In the genomic region with DNA sequence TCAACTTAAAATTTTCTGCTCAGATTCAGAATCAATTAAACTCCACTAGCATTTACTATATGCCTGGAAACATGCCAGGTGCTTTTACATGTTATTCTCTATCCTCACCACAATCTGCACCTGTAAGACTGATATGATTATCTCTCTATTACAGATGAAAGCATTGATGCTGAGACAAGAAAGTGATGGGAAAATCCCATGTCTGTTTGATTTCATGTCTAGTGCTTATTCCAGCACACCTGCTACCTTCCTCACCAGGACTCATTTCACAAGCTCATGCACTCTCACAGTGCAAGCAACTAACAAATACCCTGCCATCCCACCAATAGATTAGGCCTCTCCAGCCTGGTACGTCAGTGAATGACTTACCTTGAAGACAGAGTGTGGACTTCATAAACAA, we compare ENCODE assay signal across 11 cellular contexts. TPM values are rescaled to one million over a fixed set of nuclear protein-coding genes. Genes with fewer than 3 reads are reported as not detected.
A peak's percentile ranks its signal among the peaks of the same experiment; 100 is the strongest.
DNase-seq lines count a peak whose midpoint lies in the region; ATAC-seq and TF ChIP-seq lines count a peak whose summit lies in the region.
"Had no signal": no experiment of that assay in that cellular context is flagged by ENCODE, and none has a peak within 500 bp of the region (broad histone marks: within the 10 kb centered on the region; RNA-seq: fewer than 3 reads in every experiment).

No MANE protein-coding gene starts in this region.

- peak overlapping the region; percentile 18 for H3K27ac Mint-ChIP-seq in activated naive CD8-positive, alpha-beta T cell treated with anti-CD3 and anti-CD28 coated beads, Interleukin-2, amount 10 ng/mL, durations not matched to agents 7 days and 5 days
- H3K27ac Mint-ChIP-seq in endodermal cell: no peak overlapping the region

- no peak for DNase-seq in activated naive CD8-positive, alpha-beta T cell treated with anti-CD3 and anti-CD28 coated beads, Interleukin-2, amount 10 ng/mL, durations not matched to agents 7 days and 5 days
- no peak for DNase-seq in MV-4-11 (lab: John Stamatoyannopoulos, UW)
- DNase-seq in endodermal cell: no peak
- no peak for DNase-seq in hepatocyte (ENCODE audit: low spot score)
- DNase-seq: NCI-H2081 treated with DMSO at 0.1 percent for 48 hours, psoas muscle, tibial artery had no signal

- POLR2A ChIA-PET in activated naive CD8-positive, alpha-beta T cell treated with anti-CD3 and anti-CD28 coated beads, Interleukin-2, amount 10 ng/mL, durations not matched to agents 7 days and 5 days (lab: Charles Lee): no interaction called here

- H3K36me3 Mint-ChIP-seq in activated naive CD8-positive, alpha-beta T cell treated with anti-CD3 and anti-CD28 coated beads, Interleukin-2, amount 10 ng/mL, durations not matched to agents 7 days and 5 days: peaks cover 21% of the 10 kb centered on the region
- no peaks in the 10 kb centered on the region for H3K36me3 Mint-ChIP-seq in endodermal cell (ENCODE audit: low read depth)

- H3K9ac ChIP-seq in endodermal cell (ENCODE audit: extremely low read depth, low read length, poor library complexity, severe bottlenecking): no peak overlapping the region

- ATAC-seq in GM18505 (IDR thresholded peaks at IDR 0.05; ENCODE audit: unreplicated experiment): peak; percentile 51
- ATAC-seq in GM21515 (IDR thresholded peaks at IDR 0.05; ENCODE audit: unreplicated experiment): peak; percentile 56
- peak; percentile 48 for ATAC-seq in HG03575 (IDR thresholded peaks at IDR 0.05; ENCODE audit: extremely low read depth, insufficient number of reproducible peaks, low FRiP score, unreplicated experiment)
- peak; percentile 26 for ATAC-seq in activated naive CD8-positive, alpha-beta T cell treated with anti-CD3 and anti-CD28 coated beads, Interleukin-2, amount 10 ng/mL, durations not matched to agents 7 days and 5 days (ENCODE audit: low read depth)
- no peak for ATAC-seq in esophagus mucosa
- ATAC-seq: psoas muscle had no signal

- H2AFZ ChIP-seq in hepatocyte: no peak overlapping the region

- H3K4me1 Mint-ChIP-seq in activated naive CD8-positive, alpha-beta T cell treated with anti-CD3 and anti-CD28 coated beads, Interleukin-2, amount 10 ng/mL, durations not matched to agents 7 days and 5 days: peaks cover 32% of the 10 kb centered on the region
- H3K4me1 Mint-ChIP-seq in endodermal cell: peaks cover 9% of the 10 kb centered on the region

- no peak overlapping the region for H3K4me2 ChIP-seq in hepatocyte

- no peaks in the 10 kb centered on the region for H3K79me2 ChIP-seq in hepatocyte

- TF ChIP-seq CTCF in endodermal cell (conservative IDR thresholded peaks at IDR 0.05): no peak
- no peak for TF ChIP-seq CTCF in hepatocyte (IDR thresholded peaks at IDR 0.05; ENCODE audit: poor library complexity)

- WGBS in endodermal cell (ENCODE audit: insufficient coverage in 1 of 2, insufficient read length in 1 of 2), 2 experiments: 87 to 94% methylated on average over 1 of the region's 1 CpG
- WGBS in hepatocyte (ENCODE audit: low lambda C conversion rate, missing lambda C conversion rate): 95% methylated on average over 1 of the region's 1 CpG

- no peak overlapping the region for H3K27ac ChIP-seq in endodermal cell (ENCODE audit: low read depth, low read length)
- H3K27ac ChIP-seq in hepatocyte: no peak overlapping the region
- H3K27ac ChIP-seq: psoas muscle, tibial artery had no signal

- H3K9me2 ChIP-seq in hepatocyte (replicated peaks; ENCODE audit: insufficient read depth): no peaks in the 10 kb centered on the region

- H4K20me1 ChIP-seq in hepatocyte (ENCODE audit: insufficient read depth, poor library complexity, severe bottlenecking): no peaks in the 10 kb centered on the region

- H3K4me1 ChIP-seq in endodermal cell (ENCODE audit: control insufficient read depth, insufficient read depth, low read length) (no peaks in the 10 kb centered on the region), hepatocyte (ENCODE audit: insufficient read depth) (no peaks in the 10 kb centered on the region)

- H3K9me3 ChIP-seq in endodermal cell (ENCODE audit: control insufficient read depth, low read length) (no peaks in the 10 kb centered on the region), hepatocyte (ENCODE audit: low read depth) (no peaks in the 10 kb centered on the region)
- H3K9me3 ChIP-seq: psoas muscle, tibial artery had no signal

- H3K4me3 ChIP-seq in endodermal cell (ENCODE audit: low read length) (no peak overlapping the region), hepatocyte (no peak overlapping the region)
- H3K4me3 ChIP-seq: psoas muscle, tibial artery had no signal

- H3K36me3 ChIP-seq in endodermal cell (ENCODE audit: control insufficient read depth, insufficient read depth, low read length) (no peaks in the 10 kb centered on the region), hepatocyte (replicated peaks; ENCODE audit: insufficient read depth, low read depth) (no peaks in the 10 kb centered on the region)
- H3K36me3 ChIP-seq: tibial artery had no signal

- no peaks in the 10 kb centered on the region for H3K27me3 Mint-ChIP-seq in activated naive CD8-positive, alpha-beta T cell treated with anti-CD3 and anti-CD28 coated beads, Interleukin-2, amount 10 ng/mL, durations not matched to agents 7 days and 5 days
- peaks cover 16% of the 10 kb centered on the region for H3K27me3 Mint-ChIP-seq in endodermal cell (ENCODE audit: insufficient read depth)

- no peak overlapping the region for H3K4me3 Mint-ChIP-seq in activated naive CD8-positive, alpha-beta T cell treated with anti-CD3 and anti-CD28 coated beads, Interleukin-2, amount 10 ng/mL, durations not matched to agents 7 days and 5 days
- H3K4me3 Mint-ChIP-seq in endodermal cell: no peak overlapping the region

- no peak for TF ChIP-seq POLR2A in GM18505 (IDR thresholded peaks at IDR 0.05; ENCODE audit: borderline replicate concordance, extremely low read depth, insufficient read depth, insufficient read length)

- peaks cover 9% of the 10 kb centered on the region for H3K27me3 ChIP-seq in endodermal cell (ENCODE audit: control insufficient read depth, insufficient read depth, low read length, poor library complexity, severe bottlenecking)
- H3K27me3 ChIP-seq in hepatocyte: no peaks in the 10 kb centered on the region
- H3K27me3 ChIP-seq: tibial artery had no signal

- peaks cover 3% of the 10 kb centered on the region for H3K9me3 Mint-ChIP-seq in activated naive CD8-positive, alpha-beta T cell treated with anti-CD3 and anti-CD28 coated beads, Interleukin-2, amount 10 ng/mL, durations not matched to agents 7 days and 5 days
- no peaks in the 10 kb centered on the region for H3K9me3 Mint-ChIP-seq in endodermal cell

RNA-seq across cellular contexts. Expression of a gene that starts 25.0 kb away (rescaled TPM):
- total RNA-seq in activated naive CD8-positive, alpha-beta T cell treated with anti-CD3 and anti-CD28 coated beads, Interleukin-2, amount 10 ng/mL, durations not matched to agents 7 days and 5 days: 10 to 100 TPM; 32.1 to 34.0 TPM
- 40.1 TPM for total RNA-seq in esophagus mucosa
- total RNA-seq in endodermal cell: 1 to 10 TPM; 3.8 to 3.9 TPM
- polyA plus RNA-seq in endodermal cell (2013, experiment 1 of 2): 12.9 TPM
- polyA plus RNA-seq in endodermal cell (2013, experiment 2 of 2): 8.9 TPM
- total RNA-seq in hepatocyte: 40.3 and 46.5 TPM in 2 replicates
- 31.9 and 32.0 TPM in 2 replicates for polyA plus RNA-seq in hepatocyte
